12 cellular contexts compared by ENCODE assay signal in the genomic region with DNA sequence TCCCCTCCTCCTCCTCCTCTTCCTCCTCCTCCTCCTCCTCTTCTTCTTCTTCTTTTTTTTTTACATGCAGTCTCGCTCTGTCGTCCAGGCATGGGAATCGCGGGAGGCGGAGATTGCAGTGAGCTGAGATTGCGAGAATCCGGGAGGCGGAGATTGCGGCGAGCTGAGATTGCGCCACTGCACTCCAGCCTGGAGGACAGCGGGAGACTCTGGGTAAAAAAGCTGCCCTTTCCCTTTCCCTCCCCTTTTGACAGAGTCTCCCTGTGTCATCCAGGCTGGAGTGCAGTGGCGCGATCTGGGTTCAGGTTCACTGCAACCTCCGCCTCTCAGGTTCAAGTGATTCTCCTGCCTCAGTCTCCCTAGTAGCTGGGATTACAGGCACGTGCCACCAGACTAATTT.
"Had no signal": no experiment of that assay in that cellular context is flagged by ENCODE, and none has a peak within 500 bp of the region (broad histone marks: within the 10 kb centered on the region; RNA-seq: fewer than 3 reads in every experiment).

No MANE protein-coding gene starts in this region.

- H3K9me3 Mint-ChIP-seq: activated naive CD8-positive, alpha-beta T cell treated with anti-CD3 and anti-CD28 coated beads, Interleukin-2, amount 10 ng/mL, durations not matched to agents 7 days and 5 days; nephron progenitor cell; stimulated activated naive B cell treated with anti-CD40 and anti-IgM and Interleukin-4, amounts not matched to agents 10 μg/mL and 1 μg/mL and 100 μg/mL, for 72 hours had no signal

- H3K36me3 ChIP-seq: ascending aorta, left ventricle myocardium inferior, tibial nerve had no signal

- H3K9me3 ChIP-seq: ascending aorta, left ventricle myocardium inferior, tibial nerve had no signal

- H3K4me3 Mint-ChIP-seq: activated naive CD8-positive, alpha-beta T cell treated with anti-CD3 and anti-CD28 coated beads, Interleukin-2, amount 10 ng/mL, durations not matched to agents 7 days and 5 days; nephron progenitor cell; stimulated activated naive B cell treated with anti-CD40 and anti-IgM and Interleukin-4, amounts not matched to agents 10 μg/mL and 1 μg/mL and 100 μg/mL, for 72 hours had no signal

- H3K4me1 ChIP-seq: ascending aorta, left ventricle myocardium inferior had no signal

- H3K27me3 ChIP-seq: ascending aorta, tibial nerve had no signal

- H3K4me3 ChIP-seq: ascending aorta, left ventricle myocardium inferior, tibial nerve had no signal

- H3K4me1 Mint-ChIP-seq: activated naive CD8-positive, alpha-beta T cell treated with anti-CD3 and anti-CD28 coated beads, Interleukin-2, amount 10 ng/mL, durations not matched to agents 7 days and 5 days; nephron progenitor cell; stimulated activated naive B cell treated with anti-CD40 and anti-IgM and Interleukin-4, amounts not matched to agents 10 μg/mL and 1 μg/mL and 100 μg/mL, for 72 hours had no signal

- H3K27ac ChIP-seq: ascending aorta, left ventricle myocardium inferior, tibial nerve had no signal

- ATAC-seq: sciatic nerve; SK-N-SH treated with all-trans-retinoic acid at 6 μM for 48 hours; stimulated activated naive B cell treated with anti-CD40 and anti-IgM and Interleukin-4, amounts not matched to agents 10 μg/mL and 1 μg/mL and 100 μg/mL, for 72 hours had no signal

- H3K27ac Mint-ChIP-seq: activated naive CD8-positive, alpha-beta T cell treated with anti-CD3 and anti-CD28 coated beads, Interleukin-2, amount 10 ng/mL, durations not matched to agents 7 days and 5 days; nephron progenitor cell; stimulated activated naive B cell treated with anti-CD40 and anti-IgM and Interleukin-4, amounts not matched to agents 10 μg/mL and 1 μg/mL and 100 μg/mL, for 72 hours had no signal

- H3K36me3 Mint-ChIP-seq: activated naive CD8-positive, alpha-beta T cell treated with anti-CD3 and anti-CD28 coated beads, Interleukin-2, amount 10 ng/mL, durations not matched to agents 7 days and 5 days; stimulated activated naive B cell treated with anti-CD40 and anti-IgM and Interleukin-4, amounts not matched to agents 10 μg/mL and 1 μg/mL and 100 μg/mL, for 72 hours had no signal

- DNase-seq: activated CD4-positive, CD25-positive, alpha-beta regulatory T cell; activated gamma-delta T cell treated with Interleukin-2 at 50 U/mL for 16 hours; activated naive CD8-positive, alpha-beta T cell treated with anti-CD3 and anti-CD28 coated beads, Interleukin-2, amount 10 ng/mL, durations not matched to agents 7 days and 5 days; activated T-cell treated with anti-CD3 and anti-CD28 coated beads, Interleukin-2, amount 50 U/mL, for 1 hour; left ventricle myocardium inferior; nephron progenitor cell; stimulated activated CD4-positive, alpha-beta T cell treated with anti-CD3 and anti-CD28 coated beads, Interleukin-2, amount 100 ng/mL, for 24 hours; stimulated activated naive B cell treated with anti-CD40 and anti-IgM and Interleukin-4, amounts not matched to agents 10 μg/mL and 1 μg/mL and 100 μg/mL, for 72 hours had no signal

- H3K27me3 Mint-ChIP-seq: activated naive CD8-positive, alpha-beta T cell treated with anti-CD3 and anti-CD28 coated beads, Interleukin-2, amount 10 ng/mL, durations not matched to agents 7 days and 5 days; stimulated activated naive B cell treated with anti-CD40 and anti-IgM and Interleukin-4, amounts not matched to agents 10 μg/mL and 1 μg/mL and 100 μg/mL, for 72 hours had no signal
